In the genomic region with DNA sequence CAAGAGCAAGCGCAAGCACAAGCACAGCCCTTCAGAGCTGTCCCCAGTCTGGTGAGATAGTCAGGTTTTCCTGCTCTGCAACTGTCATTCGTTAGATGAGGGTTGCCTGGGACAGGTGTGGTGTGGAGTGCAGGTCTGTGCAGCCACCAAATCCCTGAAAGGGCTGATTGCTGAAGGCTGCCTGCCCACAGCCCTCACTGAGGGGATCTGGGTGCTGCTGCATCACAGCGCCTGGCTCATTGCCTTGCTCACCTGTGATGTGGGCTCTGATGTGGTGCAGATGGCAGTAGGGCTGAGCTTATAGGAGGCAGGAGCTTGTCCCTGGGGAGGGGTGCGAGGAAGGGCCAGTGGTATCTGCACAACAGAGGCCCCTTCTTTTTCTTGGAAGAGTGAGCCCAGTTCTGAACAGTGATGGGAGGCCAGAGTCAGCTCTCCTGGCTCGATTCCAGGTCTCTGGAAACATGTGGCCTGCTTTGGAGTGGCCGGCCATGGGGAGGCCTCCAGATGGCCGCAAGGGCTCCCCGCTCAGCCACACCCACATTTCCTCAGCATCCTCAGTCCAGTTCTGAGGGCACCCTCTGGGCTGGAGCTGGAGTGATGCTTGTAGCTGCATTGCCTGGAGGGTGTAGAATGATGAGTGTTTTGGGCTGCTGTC, we compare ENCODE assay signal across 10 cellular contexts. TPM values are rescaled to one million over a fixed set of nuclear protein-coding genes. Genes with fewer than 3 reads are reported as not detected.
DNase-seq lines count a peak whose midpoint lies in the region; ATAC-seq, FAIRE-seq and TF ChIP-seq lines count a peak whose summit lies in the region.
"Had no signal": no experiment of that assay in that cellular context is flagged by ENCODE, and none has a peak within 500 bp of the region (broad histone marks: within the 10 kb centered on the region; RNA-seq: fewer than 3 reads in every experiment).

No MANE protein-coding gene starts in this region.

- H3K27ac Mint-ChIP-seq in activated naive CD4-positive, alpha-beta T cell treated with anti-CD3 and anti-CD28 coated beads, Interleukin-2, amount 50 U/mL, for 72 hours: peak overlapping the region; percentile 18 to 84

- DNase-seq in activated naive CD4-positive, alpha-beta T cell treated with anti-CD3 and anti-CD28 coated beads, Interleukin-2, amount 50 U/mL, for 72 hours (ENCODE audit: low spot score in 2 of 2): no peak
- no peak for DNase-seq in activated naive CD4-positive, alpha-beta T cell treated with anti-CD3 and anti-CD28 coated beads, Interleukin-2, amount 50 U/mL, for 16 hours
- peak; percentile 14 for DNase-seq in astrocyte of the hippocampus (ENCODE audit: low read depth, low spot score)
- peak in 37 of 51 donors; percentile 4 to 78 (median 40) for DNase-seq in hypothalamus (lab: John Stamatoyannopoulos, UW)
- DNase-seq in HCEC 1CT: no peak
- no peak for DNase-seq in GM12891 (ENCODE audit: insufficient read length, low spot score)
- DNase-seq: NCI-H2081 had no signal

- peak overlapping the region; percentile 90 for H3K27ac ChIP-seq in temporal lobe (ENCODE audit: low read depth, low read length)

- H3K9me3 Mint-ChIP-seq in activated naive CD4-positive, alpha-beta T cell treated with anti-CD3 and anti-CD28 coated beads, Interleukin-2, amount 50 U/mL, for 72 hours: no peaks in the 10 kb centered on the region
- H3K9me3 Mint-ChIP-seq: CD14-positive monocyte had no signal

- TF ChIP-seq POLR2A in GM12891 (IDR thresholded peaks at IDR 0.05; ENCODE audit: low read depth, low read length): no peak

- FAIRE-seq in GM12891 (lab: Jason Lieb, UNC): no peak

- peaks cover 10 to 31% of the 10 kb centered on the region in 2 donors for H3K36me3 Mint-ChIP-seq in activated naive CD4-positive, alpha-beta T cell treated with anti-CD3 and anti-CD28 coated beads, Interleukin-2, amount 50 U/mL, for 72 hours

- peak in 1 of 2 donors; percentile 3 for ATAC-seq in activated naive CD4-positive, alpha-beta T cell treated with anti-CD3 and anti-CD28 coated beads, Interleukin-2, amount 50 U/mL, for 72 hours
- ATAC-seq in GM21737 (IDR thresholded peaks at IDR 0.05; ENCODE audit: unreplicated experiment): no peak

TF ChIP-seq in GM12891, 5 proteins besides CTCF, POLR2A, EP300 and RAD21:
- TF ChIP-seq TAF1 (IDR thresholded peaks at IDR 0.05; ENCODE audit: low read depth, low read length) (no peak), PAX5 (IDR thresholded peaks at IDR 0.05; ENCODE audit: insufficient read depth, low read length, severe bottlenecking) (no peak), POLR2AphosphoS5 (IDR thresholded peaks at IDR 0.05; ENCODE audit: low read depth, low read length) (no peak)
TF ChIP-seq in GM12891: peak in this region for 0.

RNA-seq across cellular contexts. Expression of gene UBE2F, which starts 11.4 kb away (rescaled TPM):
- 100 to 1,000 TPM in 1 of 2 donors, 10 to 100 TPM in 1; 64.5 to 175 TPM for total RNA-seq in activated naive CD4-positive, alpha-beta T cell treated with anti-CD3 and anti-CD28 coated beads, Interleukin-2, amount 50 U/mL, for 72 hours
- total RNA-seq in temporal lobe: 23.6 TPM
- polyA plus RNA-seq in GM12891 (2012; ENCODE audit: low read depth, missing spikeins): 18.1 TPM

Comparison
In these comparisons a context has a peak if more than half of its experiments do, and no peak if none do; other contexts are left out.
1. DNase-seq: peak in astrocyte of the hippocampus (single experiment) and hypothalamus (37 of 51); none in activated naive CD4-positive, alpha-beta T cell treated with anti-CD3 and anti-CD28 coated beads, Interleukin-2, amount 50 U/mL, for 72 hours (0 of 2), activated naive CD4-positive, alpha-beta T cell treated with anti-CD3 and anti-CD28 coated beads, Interleukin-2, amount 50 U/mL, for 16 hours (single experiment), HCEC 1CT (single experiment) and GM12891 (single experiment).